Comparison of ENCODE assay signal across 2 cellular contexts in the genomic region with DNA sequence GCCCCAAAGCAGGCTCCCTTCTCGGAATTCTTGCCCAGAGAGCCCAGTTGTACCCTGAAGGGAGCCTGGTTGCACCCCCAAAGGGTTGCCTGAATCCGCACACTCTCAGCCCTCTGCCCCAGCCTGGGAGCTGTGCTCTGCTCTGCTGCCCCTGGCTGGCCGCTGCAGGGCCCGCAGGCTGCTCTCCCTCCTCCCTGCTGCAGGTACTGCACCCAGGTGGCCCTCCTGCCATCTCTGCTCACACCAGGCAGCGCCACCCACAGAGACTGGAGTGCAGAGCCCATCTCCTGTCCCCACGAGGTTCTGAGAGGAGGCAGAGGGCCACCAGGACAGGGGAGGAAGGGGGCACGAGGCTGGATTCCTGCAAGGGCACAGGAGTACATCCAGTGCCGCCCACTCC.
TF ChIP-seq lines count a peak whose summit lies in the region.

No MANE protein-coding gene starts in this region.

TF ChIP-seq in GM12878, 131 proteins besides CTCF, POLR2A, EP300 and RAD21 (continued from another document):
- no peak for TF ChIP-seq SIN3A (IDR thresholded peaks at IDR 0.05; ENCODE audit: low read depth, low read length)
- TF ChIP-seq HDAC2 (IDR thresholded peaks at IDR 0.05): no peak
- no peak for TF ChIP-seq ZNF687 (IDR thresholded peaks at IDR 0.05)

TF ChIP-seq in SK-N-SH, 30 proteins besides CTCF, POLR2A, EP300 and RAD21:
- TF ChIP-seq RXRA (IDR thresholded peaks at IDR 0.05; ENCODE audit: borderline replicate concordance, low read depth) (no peak), FOXM1 (IDR thresholded peaks at IDR 0.05; ENCODE audit: low read depth) (no peak), POLR2AphosphoS5 (IDR thresholded peaks at IDR 0.05; ENCODE audit: low read depth, low read length) (no peak), NFIC (IDR thresholded peaks at IDR 0.05; ENCODE audit: borderline replicate concordance) (no peak), USF2 (IDR thresholded peaks at IDR 0.05; ENCODE audit: borderline replicate concordance, low read depth, low read length) (no peak), CHD2 (IDR thresholded peaks at IDR 0.05; ENCODE audit: low read length, partially characterized antibody) (no peak), TAF1 (IDR thresholded peaks at IDR 0.05; ENCODE audit: borderline replicate concordance, low read depth, low read length) (no peak), IRF3 (IDR thresholded peaks at IDR 0.05; ENCODE audit: low read depth, low read length) (no peak), FOXJ3 (CRISPR knock-in tag; IDR thresholded peaks at IDR 0.05) (no peak), GATA2 (CRISPR knock-in tag; IDR thresholded peaks at IDR 0.05) (no peak), RCOR1 (IDR thresholded peaks at IDR 0.05; ENCODE audit: low read length) (no peak), PBX3 (IDR thresholded peaks at IDR 0.05) (no peak), ELF1 (IDR thresholded peaks at IDR 0.05) (no peak), GABPA (IDR thresholded peaks at IDR 0.05; ENCODE audit: low read depth) (no peak), MXI1 (IDR thresholded peaks at IDR 0.05; ENCODE audit: low read depth, low read length) (no peak), TEAD4 (IDR thresholded peaks at IDR 0.05; ENCODE audit: borderline replicate concordance, insufficient read depth) (no peak)
- TF ChIP-seq, protein P1, sequence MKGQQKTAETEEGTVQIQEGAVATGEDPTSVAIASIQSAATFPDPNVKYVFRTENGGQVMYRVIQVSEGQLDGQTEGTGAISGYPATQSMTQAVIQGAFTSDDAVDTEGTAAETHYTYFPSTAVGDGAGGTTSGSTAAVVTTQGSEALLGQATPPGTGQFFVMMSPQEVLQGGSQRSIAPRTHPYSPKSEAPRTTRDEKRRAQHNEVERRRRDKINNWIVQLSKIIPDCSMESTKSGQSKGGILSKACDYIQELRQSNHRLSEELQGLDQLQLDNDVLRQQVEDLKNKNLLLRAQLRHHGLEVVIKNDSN (IDR thresholded peaks at IDR 0.05; ENCODE audit: borderline replicate concordance, low read depth): no peak
- TF ChIP-seq, protein P2, sequence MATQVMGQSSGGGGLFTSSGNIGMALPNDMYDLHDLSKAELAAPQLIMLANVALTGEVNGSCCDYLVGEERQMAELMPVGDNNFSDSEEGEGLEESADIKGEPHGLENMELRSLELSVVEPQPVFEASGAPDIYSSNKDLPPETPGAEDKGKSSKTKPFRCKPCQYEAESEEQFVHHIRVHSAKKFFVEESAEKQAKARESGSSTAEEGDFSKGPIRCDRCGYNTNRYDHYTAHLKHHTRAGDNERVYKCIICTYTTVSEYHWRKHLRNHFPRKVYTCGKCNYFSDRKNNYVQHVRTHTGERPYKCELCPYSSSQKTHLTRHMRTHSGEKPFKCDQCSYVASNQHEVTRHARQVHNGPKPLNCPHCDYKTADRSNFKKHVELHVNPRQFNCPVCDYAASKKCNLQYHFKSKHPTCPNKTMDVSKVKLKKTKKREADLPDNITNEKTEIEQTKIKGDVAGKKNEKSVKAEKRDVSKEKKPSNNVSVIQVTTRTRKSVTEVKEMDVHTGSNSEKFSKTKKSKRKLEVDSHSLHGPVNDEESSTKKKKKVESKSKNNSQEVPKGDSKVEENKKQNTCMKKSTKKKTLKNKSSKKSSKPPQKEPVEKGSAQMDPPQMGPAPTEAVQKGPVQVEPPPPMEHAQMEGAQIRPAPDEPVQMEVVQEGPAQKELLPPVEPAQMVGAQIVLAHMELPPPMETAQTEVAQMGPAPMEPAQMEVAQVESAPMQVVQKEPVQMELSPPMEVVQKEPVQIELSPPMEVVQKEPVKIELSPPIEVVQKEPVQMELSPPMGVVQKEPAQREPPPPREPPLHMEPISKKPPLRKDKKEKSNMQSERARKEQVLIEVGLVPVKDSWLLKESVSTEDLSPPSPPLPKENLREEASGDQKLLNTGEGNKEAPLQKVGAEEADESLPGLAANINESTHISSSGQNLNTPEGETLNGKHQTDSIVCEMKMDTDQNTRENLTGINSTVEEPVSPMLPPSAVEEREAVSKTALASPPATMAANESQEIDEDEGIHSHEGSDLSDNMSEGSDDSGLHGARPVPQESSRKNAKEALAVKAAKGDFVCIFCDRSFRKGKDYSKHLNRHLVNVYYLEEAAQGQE (IDR thresholded peaks at IDR 0.05; ENCODE audit: low read depth, low read length): no peak
